In the genomic region with DNA sequence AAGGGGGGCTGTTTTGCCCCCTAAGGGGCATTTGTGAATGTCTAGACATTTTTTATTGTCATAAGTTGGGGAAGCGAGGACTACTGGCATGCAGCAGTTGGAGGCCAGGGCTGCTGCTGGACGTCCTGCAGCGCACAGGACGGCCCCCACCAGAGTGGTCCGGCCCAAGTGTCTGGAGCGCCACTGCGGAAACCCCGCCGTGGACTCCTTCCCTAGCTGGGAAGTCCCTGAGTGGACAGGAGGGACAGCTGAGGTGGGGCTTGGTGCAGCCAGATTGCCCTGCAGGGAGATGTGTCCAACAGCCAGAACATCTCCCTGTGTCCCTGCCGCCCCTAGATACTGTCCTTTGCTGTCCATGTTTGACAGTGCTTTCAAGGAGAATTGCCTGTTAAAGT, we compare ENCODE assay signal across 17 cellular contexts. TPM values are rescaled to one million over a fixed set of nuclear protein-coding genes. Genes with fewer than 3 reads are reported as not detected.
DNase-seq lines count a peak whose midpoint lies in the region; ATAC-seq, FAIRE-seq and TF ChIP-seq lines count a peak whose summit lies in the region.
"Had no signal": no experiment of that assay in that cellular context is flagged by ENCODE, and none has a peak within 500 bp of the region (broad histone marks: within the 10 kb centered on the region; RNA-seq: fewer than 3 reads in every experiment).

No MANE protein-coding gene starts in this region.

- H3K79me1 ChIP-seq in IMR-90 (ENCODE audit: low read depth in 1 of 2, low read length in 2 of 2) = peaks cover 0 to 11% of the 10 kb centered on the region in 2 experiments; a peak in 1 of 4 replicates

- H3K27ac Mint-ChIP-seq in astrocyte (ENCODE audit: unreplicated experiment) (peak overlapping the region; percentile 95), osteocyte (ENCODE audit: unreplicated experiment) (no peak overlapping the region)
- H3K27ac Mint-ChIP-seq: activated T-helper 2 cell treated with anti-CD3 and anti-CD28 coated beads, Interferon-gamma antibody, Interleukin-2, Interleukin-4, amounts not matched to agents 10 μg/mL and 5 μg/mL and 100 μg/mL, durations not matched to agents 14 hours and 24 hours and 36 hours had no signal

- no peak for ATAC-seq in IMR-90 (ENCODE audit: low read depth)
- ATAC-seq in HG02840 (IDR thresholded peaks at IDR 0.05; ENCODE audit: low FRiP score, unreplicated experiment) = no peak
- ATAC-seq: HCT116 had no signal

- no peak overlapping the region for H2AFZ ChIP-seq in IMR-90 (replicated peaks; ENCODE audit: low read length, poor library complexity)
- no peak overlapping the region for H2AFZ ChIP-seq in astrocyte (ENCODE audit: low read depth, low read length)
- H2AFZ ChIP-seq in smooth muscle cell (ENCODE audit: low read depth) = no peak overlapping the region
- no peak overlapping the region for H2AFZ ChIP-seq in Karpas-422 (ENCODE audit: low read length)

- H4K20me1 ChIP-seq in IMR-90 (ENCODE audit: insufficient read depth, low read length) (peaks cover 24% of the 10 kb centered on the region), astrocyte (ENCODE audit: insufficient read depth, low read length) (peaks cover 66% of the 10 kb centered on the region), smooth muscle cell (ENCODE audit: low read depth) (peaks cover 6% of the 10 kb centered on the region), Karpas-422 (ENCODE audit: insufficient read depth, low read depth, low read length) (no peaks in the 10 kb centered on the region)

- FAIRE-seq in astrocyte (lab: Jason Lieb, UNC) = no peak

- CTCF ChIA-PET in IMR-90 (lab: Yijun Ruan, JAX) = no interaction called here

- BruUV-seq in IMR-90 (replicated peaks; lab: Mats Ljungman, UMichigan) = no TSS peak

- TF ChIP-seq CTCF in IMR-90 (conservative IDR thresholded peaks at IDR 0.05; ENCODE audit: low read depth, low read length) = no peak
- TF ChIP-seq CTCF in astrocyte (IDR thresholded peaks at IDR 0.05; ENCODE audit: insufficient read depth, low read depth, low read length) = no peak
- no peak for TF ChIP-seq CTCF in smooth muscle cell (IDR thresholded peaks at IDR 0.05; ENCODE audit: borderline replicate concordance, insufficient read depth, poor library complexity, severe bottlenecking)
- TF ChIP-seq CTCF in osteocyte (IDR thresholded peaks at IDR 0.05) = no peak

- H3K9me3 Mint-ChIP-seq in astrocyte (ENCODE audit: unreplicated experiment) = no peaks in the 10 kb centered on the region
- no peaks in the 10 kb centered on the region for H3K9me3 Mint-ChIP-seq in osteocyte (ENCODE audit: unreplicated experiment)
- H3K9me3 Mint-ChIP-seq: activated T-helper 2 cell treated with anti-CD3 and anti-CD28 coated beads, Interferon-gamma antibody, Interleukin-2, Interleukin-4, amounts not matched to agents 10 μg/mL and 5 μg/mL and 100 μg/mL, durations not matched to agents 14 hours and 24 hours and 36 hours had no signal

- dilution Hi-C loops in IMR-90 (cut with HindIII; ENCODE audit: low sequenced_read_pairs, unreplicated experiment) = no loop called here

- H2BK120ac ChIP-seq in IMR-90 (ENCODE audit: low read depth, low read length) = no peak overlapping the region

- in situ Hi-C loops in IMR-90 (cut with MboI; ENCODE audit: low sequenced_read_pairs) = no loop called here
- in situ Hi-C loops in ACHN (cut with HindIII; ENCODE audit: low pct_ligation_motif_present, low pct_unique_long_range_greater_than_20kb, low sequenced_read_pairs) = no loop called here

- H3K9ac ChIP-seq in IMR-90 (ENCODE audit: low read depth, low read length) = no peak overlapping the region
- H3K9ac ChIP-seq in astrocyte (ENCODE audit: low read length) = no peak overlapping the region
- no peak overlapping the region for H3K9ac ChIP-seq in smooth muscle cell (ENCODE audit: low read depth)
- H3K9ac ChIP-seq in Karpas-422 (ENCODE audit: low read length) = no peak overlapping the region

- no peak overlapping the region for H3K56ac ChIP-seq in IMR-90 (ENCODE audit: extremely low read depth, insufficient read depth, low read length)

- H3K4me2 ChIP-seq in IMR-90 (ENCODE audit: low read depth, low read length) (no peak overlapping the region), astrocyte (ENCODE audit: low read length) (no peak overlapping the region), smooth muscle cell (no peak overlapping the region), Karpas-422 (ENCODE audit: low read depth, low read length, poor library complexity, severe bottlenecking) (no peak overlapping the region)

- H4K8ac ChIP-seq in IMR-90 (ENCODE audit: low read depth in 2 of 2, low read length in 2 of 2) = no peak overlapping the region

- H2BK20ac ChIP-seq in IMR-90 (ENCODE audit: low read depth, low read length) = no peak overlapping the region

- no peak for TF ChIP-seq POLR2A in IMR-90 (IDR thresholded peaks at IDR 0.05; ENCODE audit: low read depth, low read length)

- no peak overlapping the region for H3K14ac ChIP-seq in IMR-90 (replicated peaks; ENCODE audit: low read depth, low read length)

- H3K27me3 Mint-ChIP-seq in astrocyte (ENCODE audit: low read depth, unreplicated experiment) = no peaks in the 10 kb centered on the region
- H3K27me3 Mint-ChIP-seq in osteocyte (ENCODE audit: unreplicated experiment) = no peaks in the 10 kb centered on the region

- H3K23ac ChIP-seq in IMR-90 (ENCODE audit: low read depth, low read length) = no peak overlapping the region

- no peaks in the 10 kb centered on the region for H3F3A ChIP-seq in smooth muscle cell (ENCODE audit: low read depth)

- H3K79me2 ChIP-seq in astrocyte (ENCODE audit: insufficient read depth, low read length) (no peaks in the 10 kb centered on the region), smooth muscle cell (ENCODE audit: low read depth) (no peaks in the 10 kb centered on the region), Karpas-422 (ENCODE audit: low read length) (no peaks in the 10 kb centered on the region)

- H3K4me1 Mint-ChIP-seq in astrocyte (ENCODE audit: low read depth, unreplicated experiment) = peaks cover 21% of the 10 kb centered on the region
- peaks cover 19% of the 10 kb centered on the region for H3K4me1 Mint-ChIP-seq in osteocyte (ENCODE audit: unreplicated experiment)

- DNase-seq in IMR-90 = no peak
- DNase-seq in astrocyte (ENCODE audit: low read depth) = no peak
- no peak for DNase-seq in smooth muscle cell (lab: John Stamatoyannopoulos, UW; ENCODE audit: unreplicated experiment)
- DNase-seq in ACHN = no peak
- DNase-seq in Karpas-422 = no peak
- DNase-seq in osteocyte (ENCODE audit: extremely low spot score, unreplicated experiment) = no peak
- DNase-seq: activated CD4-positive, CD25-positive, alpha-beta regulatory T cell treated with anti-CD3 and anti-CD28 coated beads, Interleukin-2, amount 50 U/mL, for 72 hours; cerebellar nuclear complex; KBM-7; NCI-H526 treated with DMSO at 0.1 percent for 48 hours; occipital lobe; stimulated activated CD4-positive, alpha-beta T cell treated with anti-CD3 and anti-CD28 coated beads, Interleukin-2, amount 100 ng/mL, for 48 hours had no signal

- H3K4me1 ChIP-seq in IMR-90 (ENCODE audit: control insufficient read depth, insufficient read depth, low read length) (peaks cover 21% of the 10 kb centered on the region), astrocyte (ENCODE audit: insufficient read depth, low read length) (peaks cover 37% of the 10 kb centered on the region), smooth muscle cell (ENCODE audit: low read depth) (peaks cover 11% of the 10 kb centered on the region), Karpas-422 (ENCODE audit: low read length) (peaks cover 34% of the 10 kb centered on the region)

- intact Hi-C loops in IMR-90 (cut with micrococcal nuclease) = no loop called here

- no peaks in the 10 kb centered on the region for H3K9me1 ChIP-seq in IMR-90 (ENCODE audit: insufficient read depth, low read length)

- peak overlapping the region; percentile 61 for H3K4me3 Mint-ChIP-seq in astrocyte (ENCODE audit: unreplicated experiment)
- no peak overlapping the region for H3K4me3 Mint-ChIP-seq in osteocyte (ENCODE audit: unreplicated experiment)

- no peaks in the 10 kb centered on the region for H3K9me3 ChIP-seq in IMR-90 (ENCODE audit: control insufficient read depth, insufficient read depth, low read length)
- H3K9me3 ChIP-seq in astrocyte (ENCODE audit: insufficient read depth, low read depth, low read length) = no peaks in the 10 kb centered on the region
- no peaks in the 10 kb centered on the region for H3K9me3 ChIP-seq in smooth muscle cell (replicated peaks; ENCODE audit: low read depth)
- no peaks in the 10 kb centered on the region for H3K9me3 ChIP-seq in Karpas-422 (ENCODE audit: low read length)
- H3K9me3 ChIP-seq: adrenal gland had no signal

- H3K36me3 ChIP-seq in IMR-90 (ENCODE audit: control insufficient read depth, insufficient read depth, low read length) = peaks cover 4% of the 10 kb centered on the region; the same call in 1 of the 2 replicates
- no peaks in the 10 kb centered on the region for H3K36me3 ChIP-seq in astrocyte (ENCODE audit: insufficient read depth, low read length)
- H3K36me3 ChIP-seq in smooth muscle cell (ENCODE audit: low read depth) = no peaks in the 10 kb centered on the region
- H3K36me3 ChIP-seq in Karpas-422 (ENCODE audit: insufficient read depth, low read length) = peaks cover 3% of the 10 kb centered on the region; the same call in 1 of the 2 replicates
- H3K36me3 ChIP-seq: adrenal gland had no signal

- H4K5ac ChIP-seq in IMR-90 (ENCODE audit: low read depth, low read length) = no peak overlapping the region

- POLR2A ChIA-PET in IMR-90 (lab: Charles Lee; ENCODE audit: unreplicated experiment) = no interaction called here

- H3K27me3 ChIP-seq in IMR-90 (ENCODE audit: control insufficient read depth, insufficient read depth, low read length) (peaks cover 3% of the 10 kb centered on the region; the same call in 1 of the 2 replicates), astrocyte (ENCODE audit: insufficient read depth, low read length) (peaks cover under 1% of the 10 kb centered on the region), layer of hippocampus (ENCODE audit: control insufficient read depth, insufficient read depth, low read length) (no peaks in the 10 kb centered on the region), smooth muscle cell (ENCODE audit: low read depth) (peaks cover 5% of the 10 kb centered on the region), Karpas-422 (ENCODE audit: low read length) (no peaks in the 10 kb centered on the region)
- H3K27me3 ChIP-seq: adrenal gland had no signal

- H2AK5ac ChIP-seq in IMR-90 (ENCODE audit: low read depth, low read length) = no peak overlapping the region

- peak overlapping the region; percentile 76 for H2AK9ac ChIP-seq in IMR-90 (replicated peaks; ENCODE audit: low read depth, low read length, poor library complexity)

- H3K27ac ChIP-seq in IMR-90 (ENCODE audit: insufficient read depth, low read length) (no peak overlapping the region), astrocyte (ENCODE audit: low read depth, low read length) (no peak overlapping the region), layer of hippocampus (ENCODE audit: low read depth, low read length) (peak overlapping the region; percentile 38), smooth muscle cell (ENCODE audit: low read depth) (peak overlapping the region; percentile 22), Karpas-422 (ENCODE audit: low read length) (no peak overlapping the region)

- H3K36me3 Mint-ChIP-seq in astrocyte (ENCODE audit: low read depth, unreplicated experiment) (peaks cover 11% of the 10 kb centered on the region), osteocyte (ENCODE audit: unreplicated experiment) (no peaks in the 10 kb centered on the region)

- H3K18ac ChIP-seq in IMR-90 (ENCODE audit: low read depth, low read length) = no peak overlapping the region

- H3K4me3 ChIP-seq in IMR-90 (ENCODE audit: insufficient read depth, low read depth, low read length) (no peak overlapping the region), astrocyte (ENCODE audit: insufficient read depth, low read depth, low read length) (no peak overlapping the region), smooth muscle cell (no peak overlapping the region), Karpas-422 (ENCODE audit: low read length) (no peak overlapping the region)
- H3K4me3 ChIP-seq: adrenal gland had no signal

- no peak for TF ChIP-seq RAD21 in IMR-90 (IDR thresholded peaks at IDR 0.05; ENCODE audit: low read length)

- no peak overlapping the region for H2BK5ac ChIP-seq in IMR-90 (ENCODE audit: low read depth, low read length, poor library complexity, severe bottlenecking)

- no peak overlapping the region for H4K91ac ChIP-seq in IMR-90 (ENCODE audit: insufficient read depth, low read depth, low read length)

- whole genome bisulfite sequencing in IMR-90 (ENCODE audit: extremely low coverage in 2 of 2, insufficient read length in 1 of 2), 2 experiments = 88% methylated on average over 6 of the region's 10 CpGs; no CpG with 5 or more reads in 1 of the 2 experiments
- WGBS in smooth muscle cell (ENCODE audit: low lambda C conversion rate) = 92% methylated on average over 10 of the region's 10 CpGs

- no peak overlapping the region for H3K4ac ChIP-seq in IMR-90 (ENCODE audit: low read depth, low read length)

- H3K9me2 ChIP-seq in Karpas-422 (replicated peaks; ENCODE audit: insufficient read depth, low read length) = no peaks in the 10 kb centered on the region

- H2BK15ac ChIP-seq in IMR-90 (ENCODE audit: low read depth, low read length) = no peak overlapping the region

RNA-seq across cellular contexts. Expression of a gene that starts 5.5 kb away (rescaled TPM):
- total RNA-seq in IMR-90 (2012; rRNA removed) (17.7 and 31.7 TPM in 2 replicates), astrocyte (174 and 178 TPM in 2 replicates), smooth muscle cell (19.8 and 25.7 TPM in 2 replicates), osteocyte (25.4 and 31.4 TPM in 2 replicates)
- polyA plus RNA-seq in IMR-90 (2012; rRNA removed) (82.6 and 120 TPM in 2 replicates), smooth muscle cell (62.9 and 107 TPM in 2 replicates)
- polyA plus RNA-seq in IMR-90 (2012; cell fraction: cytosol; rRNA removed) = 55.5 and 84.4 TPM in 2 replicates
- polyA plus RNA-seq in IMR-90 (2012; cell fraction: nucleus; rRNA removed; ENCODE audit: low replicate concordance) = 78.1 and 241 TPM in 2 replicates
- 30.4 and 55.2 TPM in 2 replicates for total RNA-seq in Karpas-422 (2014; rRNA removed; shearing (Covaris generic); ENCODE audit: low replicate concordance)

RNA-seq across cellular contexts. Expression of a gene that starts 11.8 kb away (rescaled TPM):
- total RNA-seq in IMR-90 (2012; rRNA removed) (5.7 and 6.4 TPM in 2 replicates), astrocyte (11.9 and 12.4 TPM in 2 replicates), smooth muscle cell (2.9 and 3.7 TPM in 2 replicates), osteocyte (10.9 and 11.5 TPM in 2 replicates)
- polyA plus RNA-seq in IMR-90 (2012; rRNA removed) (16.2 and 20.0 TPM in 2 replicates), smooth muscle cell (6.7 and 9.2 TPM in 2 replicates)
- 9.4 and 20.8 TPM in 2 replicates for polyA plus RNA-seq in IMR-90 (2012; cell fraction: cytosol; rRNA removed)
- 15.1 and 42.4 TPM in 2 replicates for polyA plus RNA-seq in IMR-90 (2012; cell fraction: nucleus; rRNA removed; ENCODE audit: low replicate concordance)
- 8.0 and 30.8 TPM in 2 replicates for total RNA-seq in Karpas-422 (2014; rRNA removed; shearing (Covaris generic); ENCODE audit: low replicate concordance)

RNA-seq across cellular contexts. Expression of a gene that starts 45.3 kb away (rescaled TPM):
- 22.2 and 32.2 TPM in 2 replicates for total RNA-seq in IMR-90 (2012; rRNA removed)
- 5.2 and 6.7 TPM in 2 replicates for polyA plus RNA-seq in IMR-90 (2012; rRNA removed)
- 1.9 and 2.3 TPM in 2 replicates for polyA plus RNA-seq in IMR-90 (2012; cell fraction: cytosol; rRNA removed)
- polyA plus RNA-seq in IMR-90 (2012; cell fraction: nucleus; rRNA removed; ENCODE audit: low replicate concordance) = 0.92 and 4.4 TPM in 2 replicates
- total RNA-seq in astrocyte = 32.3 and 35.2 TPM in 2 replicates
- total RNA-seq in smooth muscle cell = 27.3 and 31.1 TPM in 2 replicates
- polyA plus RNA-seq in smooth muscle cell = 12.7 and 13.4 TPM in 2 replicates
- 23.1 and 32.6 TPM in 2 replicates for total RNA-seq in Karpas-422 (2014; rRNA removed; shearing (Covaris generic); ENCODE audit: low replicate concordance)
- 21.9 and 22.4 TPM in 2 replicates for total RNA-seq in osteocyte

RNA-seq across cellular contexts. Expression of a gene that starts 45.6 kb away (rescaled TPM):
- total RNA-seq in IMR-90 (2012; rRNA removed) (12.2 and 20.6 TPM in 2 replicates), astrocyte (56.2 TPM in 2 replicates), smooth muscle cell (33.4 and 42.8 TPM in 2 replicates), osteocyte (41.0 and 42.0 TPM in 2 replicates)
- polyA plus RNA-seq in IMR-90 (2012; rRNA removed) (18.5 and 21.1 TPM in 2 replicates), smooth muscle cell (69.9 and 73.3 TPM in 2 replicates)
- polyA plus RNA-seq in IMR-90 (2012; cell fraction: cytosol; rRNA removed) = 9.6 and 17.9 TPM in 2 replicates
- 3.4 and 10.8 TPM in 2 replicates for polyA plus RNA-seq in IMR-90 (2012; cell fraction: nucleus; rRNA removed; ENCODE audit: low replicate concordance)
- total RNA-seq in Karpas-422 (2014; rRNA removed; shearing (Covaris generic); ENCODE audit: low replicate concordance) = 62.9 and 63.5 TPM in 2 replicates

Comparison
In these comparisons a context has a peak if more than half of its experiments do, and no peak if none do; other contexts are left out.
1. H3K27ac ChIP-seq: peak in layer of hippocampus (single experiment) and smooth muscle cell (single experiment); none in IMR-90 (single experiment), astrocyte (single experiment) and Karpas-422 (single experiment).